12 cellular contexts compared by ENCODE assay signal in the genomic region with DNA sequence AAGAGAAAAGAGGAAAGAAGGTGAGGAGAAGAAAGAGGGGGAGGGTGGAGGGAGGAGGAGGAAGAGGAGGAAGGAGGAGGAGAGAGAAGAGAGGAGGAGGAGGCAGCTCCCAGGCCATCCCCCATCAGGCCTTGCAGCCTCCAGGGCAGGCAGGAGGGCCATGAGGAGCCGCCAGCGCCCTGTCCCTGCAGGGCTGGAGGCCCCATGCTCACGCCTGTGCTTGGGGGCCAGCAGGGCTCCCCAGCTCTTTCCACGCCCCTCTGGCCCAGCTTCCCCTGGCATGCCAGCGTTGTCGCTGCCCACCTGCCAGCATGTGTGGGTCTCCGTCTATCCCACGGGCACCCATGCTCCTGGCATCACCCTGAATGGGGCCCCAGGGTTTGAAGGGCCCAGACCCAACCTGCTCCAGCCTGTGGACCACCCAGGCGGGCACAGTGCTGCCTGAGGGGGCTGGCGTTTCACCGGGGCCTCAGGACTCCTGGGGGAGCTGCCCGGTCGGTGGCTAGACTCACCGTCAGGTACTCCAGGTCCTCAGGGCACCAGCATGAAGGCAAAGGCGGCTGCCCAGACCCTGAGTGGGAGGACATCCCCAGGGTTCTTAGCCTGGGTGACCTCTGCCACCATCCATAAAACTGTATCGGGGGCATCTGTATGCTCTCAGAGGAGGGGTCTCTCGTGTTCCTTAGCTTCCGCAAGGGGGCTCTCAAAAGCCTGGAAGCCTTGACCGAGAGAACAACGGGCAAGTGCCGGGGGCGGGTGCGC. TPM values are rescaled to one million over a fixed set of nuclear protein-coding genes. Genes with fewer than 3 reads are reported as not detected.
DNase-seq lines count a peak whose midpoint lies in the region; ATAC-seq and TF ChIP-seq lines count a peak whose summit lies in the region.
"Had no signal": no experiment of that assay in that cellular context is flagged by ENCODE, and none has a peak within 500 bp of the region (broad histone marks: within the 10 kb centered on the region; RNA-seq: fewer than 3 reads in every experiment).

No MANE protein-coding gene starts in this region.

- no peak for TF ChIP-seq CTCF in coronary artery (IDR thresholded peaks at IDR 0.05)

- no peak overlapping the region for H3K4me3 ChIP-seq in coronary artery
- H3K4me3 ChIP-seq: suprapubic skin had no signal

- no peaks in the 10 kb centered on the region for H3K9me3 Mint-ChIP-seq in natural killer cell treated with Interleukin-12 subunit alpha and Interleukin-12 subunit beta and Interleukin-15 and Interleukin-18, amount 100 ng/mL, for 72 hours

- H3K4me1 Mint-ChIP-seq in natural killer cell treated with Interleukin-12 subunit alpha and Interleukin-12 subunit beta and Interleukin-15 and Interleukin-18, amount 100 ng/mL, for 72 hours (ENCODE audit: low read depth in 2 of 2): peaks cover 25 to 30% of the 10 kb centered on the region in 2 donors

- no peaks in the 10 kb centered on the region for H3K27me3 Mint-ChIP-seq in natural killer cell treated with Interleukin-12 subunit alpha and Interleukin-12 subunit beta and Interleukin-15 and Interleukin-18, amount 100 ng/mL, for 72 hours

- no peaks in the 10 kb centered on the region for H3K9me3 ChIP-seq in KOPT-K1 (ENCODE audit: insufficient read depth, low read length, poor library complexity, severe bottlenecking)
- H3K9me3 ChIP-seq: Caco-2, suprapubic skin had no signal

- no peaks in the 10 kb centered on the region for H3K36me3 ChIP-seq in KOPT-K1 (ENCODE audit: insufficient read depth, low read length)
- H3K36me3 ChIP-seq: suprapubic skin had no signal

- no peak for ATAC-seq in natural killer cell treated with Interleukin-12 subunit alpha and Interleukin-12 subunit beta and Interleukin-15 and Interleukin-18, amount 100 ng/mL, for 72 hours
- no peak for ATAC-seq in HG03469 (IDR thresholded peaks at IDR 0.05; ENCODE audit: unreplicated experiment)

- H3K4me3 Mint-ChIP-seq in natural killer cell treated with Interleukin-12 subunit alpha and Interleukin-12 subunit beta and Interleukin-15 and Interleukin-18, amount 100 ng/mL, for 72 hours: peak overlapping the region; percentile 92

- peak overlapping the region; percentile 99 to 100 for H3K27ac Mint-ChIP-seq in natural killer cell treated with Interleukin-12 subunit alpha and Interleukin-12 subunit beta and Interleukin-15 and Interleukin-18, amount 100 ng/mL, for 72 hours

- DNase-seq in AG08396 (ENCODE audit: low spot score): peak; percentile 50
- DNase-seq in coronary artery (ENCODE audit: low spot score): peak; percentile 75
- peak; percentile 51 for DNase-seq in natural killer cell treated with Interleukin-12 subunit alpha and Interleukin-12 subunit beta and Interleukin-15 and Interleukin-18, amount 100 ng/mL, for 72 hours (ENCODE audit: low spot score)
- no peak for DNase-seq in NCI-H1105 treated with DMSO at 0.1 percent for 48 hours (lab: John Stamatoyannopoulos, UW)
- DNase-seq in hippocampal formation (lab: John Stamatoyannopoulos, UW): no peak
- DNase-seq in 8988T: no peak
- DNase-seq: Caco-2; NCI-H2081 treated with DMSO at 0.1 percent for 48 hours; stimulated activated CD4-positive, alpha-beta T cell treated with anti-CD3 and anti-CD28 coated beads, Interleukin-15, amount 100 ng/mL, for 24 hours had no signal

- no peaks in the 10 kb centered on the region for H3K36me3 Mint-ChIP-seq in natural killer cell treated with Interleukin-12 subunit alpha and Interleukin-12 subunit beta and Interleukin-15 and Interleukin-18, amount 100 ng/mL, for 72 hours

- peak overlapping the region; percentile 55 for H3K27ac ChIP-seq in KOPT-K1 (ENCODE audit: low read depth, low read length, poor library complexity, severe bottlenecking)
- peak overlapping the region; percentile 80 to 81 for H3K27ac ChIP-seq in coronary artery

RNA-seq across cellular contexts. Expression of a gene that starts 5.3 kb away (rescaled TPM):
- total RNA-seq in natural killer cell treated with Interleukin-12 subunit alpha and Interleukin-12 subunit beta and Interleukin-15 and Interleukin-18, amount 100 ng/mL, for 72 hours: 1 to 10 TPM; 4.3 to 9.9 TPM

RNA-seq across cellular contexts. Expression of a gene that starts 5.4 kb away (rescaled TPM):
- 1 to 10 TPM; 7.2 to 7.6 TPM for total RNA-seq in natural killer cell treated with Interleukin-12 subunit alpha and Interleukin-12 subunit beta and Interleukin-15 and Interleukin-18, amount 100 ng/mL, for 72 hours

RNA-seq across cellular contexts. Expression of a gene that starts 36.8 kb away (rescaled TPM):
- total RNA-seq in natural killer cell treated with Interleukin-12 subunit alpha and Interleukin-12 subunit beta and Interleukin-15 and Interleukin-18, amount 100 ng/mL, for 72 hours: 1 to 10 TPM; 2.5 to 5.3 TPM

Comparison
In these comparisons a context has a peak if more than half of its experiments do, and no peak if none do; other contexts are left out.
1. DNase-seq: peak in AG08396 (single experiment), coronary artery (single experiment) and natural killer cell treated with Interleukin-12 subunit alpha and Interleukin-12 subunit beta and Interleukin-15 and Interleukin-18, amount 100 ng/mL, for 72 hours (single experiment); none in NCI-H1105 treated with DMSO at 0.1 percent for 48 hours (single experiment), hippocampal formation (0 of 2) and 8988T (single experiment).